18 cellular contexts compared by ENCODE assay signal in the genomic region with DNA sequence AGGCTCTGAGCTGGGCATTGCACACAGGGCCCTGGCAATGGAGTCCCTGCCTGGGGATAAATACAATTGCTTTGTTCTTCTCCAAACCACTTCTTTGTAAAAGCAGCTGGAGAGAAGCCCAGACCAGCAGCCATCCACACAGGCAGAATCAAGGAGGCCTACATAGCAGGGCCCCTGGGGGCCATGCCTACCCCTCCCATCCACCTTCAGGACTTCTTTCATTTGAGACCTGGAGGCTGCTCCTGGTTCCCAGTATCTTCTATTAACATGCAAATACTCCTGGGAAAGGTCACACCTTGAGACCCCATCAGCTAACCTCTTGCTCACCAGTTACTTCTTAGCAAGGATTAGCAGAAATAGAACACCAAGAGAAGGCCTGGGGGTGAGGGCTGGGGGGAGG.
DNase-seq lines count a peak whose midpoint lies in the region; ATAC-seq and TF ChIP-seq lines count a peak whose summit lies in the region.
"Had no signal": no experiment of that assay in that cellular context is flagged by ENCODE, and none has a peak within 500 bp of the region (broad histone marks: within the 10 kb centered on the region; RNA-seq: fewer than 3 reads in every experiment).

No MANE protein-coding gene starts in this region.

- H3K27me3 Mint-ChIP-seq in GM23338 (ENCODE audit: insufficient read depth, low read depth, poor library complexity) = peaks cover 4% of the 10 kb centered on the region
- H3K27me3 Mint-ChIP-seq in neural crest cell (ENCODE audit: low read depth) = no peaks in the 10 kb centered on the region

- DNase-seq in GM23338 (ENCODE audit: low spot score) (peak; percentile 43), NCI-H446 treated with DMSO at 0.1 percent for 48 hours (lab: John Stamatoyannopoulos, UW) (peak; percentile 27), ecto neural progenitor cell (ENCODE audit: low spot score) (peak; percentile 88), neural crest cell (ENCODE audit: low read depth, low spot score) (no peak), dedifferentiated amniotic fluid mesenchymal stem cell (ENCODE audit: extremely low spot score) (no peak), NOMO-1 (lab: John Stamatoyannopoulos, UW; ENCODE audit: unreplicated experiment in 2 of 2) (no peak), hepatic stellate cell (ENCODE audit: low spot score) (no peak)
- DNase-seq: activated gamma-delta T cell treated with Interleukin-2 at 50 U/mL for 16 hours; body of pancreas; Calu3; Kasumi-1; naive thymus-derived CD4-positive, alpha-beta T cell; NCI-H1436 treated with DMSO at 0.1 percent for 48 hours; NCI-H774; T-helper 2 cell had no signal

- peaks cover 38% of the 10 kb centered on the region for H3K4me1 ChIP-seq in GM23338 (ENCODE audit: insufficient read depth)

- H3K4me3 Mint-ChIP-seq in GM23338 (no peak overlapping the region), neural crest cell (peak overlapping the region; percentile 13)
- H3K4me3 Mint-ChIP-seq: naive thymus-derived CD4-positive, alpha-beta T cell had no signal

- H3K4me1 Mint-ChIP-seq in GM23338 (peaks cover 37% of the 10 kb centered on the region), neural crest cell (peaks cover 59% of the 10 kb centered on the region)
- H3K4me1 Mint-ChIP-seq: naive thymus-derived CD4-positive, alpha-beta T cell had no signal

- H3K9me3 Mint-ChIP-seq in GM23338 (no peaks in the 10 kb centered on the region), neural crest cell (no peaks in the 10 kb centered on the region)

- no peak overlapping the region for H3K4me2 ChIP-seq in GM23338
- H3K4me2 ChIP-seq: hepatocyte had no signal

- TF ChIP-seq CTCF in GM23338 (conservative IDR thresholded peaks at IDR 0.05; ENCODE audit: low read depth in 2 of 2) (no peak), neural crest cell (conservative IDR thresholded peaks at IDR 0.05) (no peak)

- no peaks in the 10 kb centered on the region for H3K79me2 ChIP-seq in GM23338 (replicated peaks; ENCODE audit: insufficient read depth)
- H3K79me2 ChIP-seq: hepatocyte had no signal

- H3K4me3 ChIP-seq in GM23338 = no peak overlapping the region
- H3K4me3 ChIP-seq: body of pancreas, hepatocyte had no signal

- H3K36me3 ChIP-seq in GM23338 (ENCODE audit: insufficient read depth) = no peaks in the 10 kb centered on the region

- H3K27me3 ChIP-seq in GM23338 (ENCODE audit: insufficient read depth) = no peaks in the 10 kb centered on the region
- H3K27me3 ChIP-seq: body of pancreas, hepatocyte had no signal

- no peaks in the 10 kb centered on the region for H3K36me3 Mint-ChIP-seq in GM23338 (ENCODE audit: low read depth)
- no peaks in the 10 kb centered on the region for H3K36me3 Mint-ChIP-seq in neural crest cell (ENCODE audit: low read depth)
- H3K36me3 Mint-ChIP-seq: naive thymus-derived CD4-positive, alpha-beta T cell had no signal

- ATAC-seq in GM23338 = peak; percentile 91
- ATAC-seq in GM18907 (IDR thresholded peaks at IDR 0.05; ENCODE audit: unreplicated experiment) = no peak
- ATAC-seq: activated CD4-positive, CD25-positive, alpha-beta regulatory T cell treated with anti-CD3 and anti-CD28 coated beads, Interleukin-2, amount 50 U/mL, for 24 hours; body of pancreas; naive thymus-derived CD4-positive, alpha-beta T cell had no signal

- H3K27ac ChIP-seq in GM23338 (ENCODE audit: low read depth) = no peak overlapping the region
- H3K27ac ChIP-seq: body of pancreas, hepatocyte had no signal

- no peaks in the 10 kb centered on the region for H3F3A ChIP-seq in GM23338 (replicated peaks; ENCODE audit: low read depth)

- no peaks in the 10 kb centered on the region for H4K20me1 ChIP-seq in GM23338 (replicated peaks; ENCODE audit: insufficient read depth)

- 0 out of 2 replicates have a peak, but pooled peaks cover 3% of the 10 kb centered on the region for H3K9me2 ChIP-seq in GM23338 (ENCODE audit: insufficient read depth)

- H2AFZ ChIP-seq in GM23338 = no peak overlapping the region
- H2AFZ ChIP-seq: hepatocyte had no signal

- no peak overlapping the region for H3K27ac Mint-ChIP-seq in GM23338
- H3K27ac Mint-ChIP-seq in neural crest cell (ENCODE audit: unreplicated experiment) = peak overlapping the region; percentile 3
- H3K27ac Mint-ChIP-seq: naive thymus-derived CD4-positive, alpha-beta T cell had no signal

TF ChIP-seq in GM23338, 12 proteins besides CTCF, POLR2A, EP300 and RAD21:
- TF ChIP-seq ZNF114 (CRISPR knock-in tag; IDR thresholded peaks at IDR 0.05) = peak; percentile 77; the same call in 1 of the 2 replicates
- TF ChIP-seq, protein P1, sequence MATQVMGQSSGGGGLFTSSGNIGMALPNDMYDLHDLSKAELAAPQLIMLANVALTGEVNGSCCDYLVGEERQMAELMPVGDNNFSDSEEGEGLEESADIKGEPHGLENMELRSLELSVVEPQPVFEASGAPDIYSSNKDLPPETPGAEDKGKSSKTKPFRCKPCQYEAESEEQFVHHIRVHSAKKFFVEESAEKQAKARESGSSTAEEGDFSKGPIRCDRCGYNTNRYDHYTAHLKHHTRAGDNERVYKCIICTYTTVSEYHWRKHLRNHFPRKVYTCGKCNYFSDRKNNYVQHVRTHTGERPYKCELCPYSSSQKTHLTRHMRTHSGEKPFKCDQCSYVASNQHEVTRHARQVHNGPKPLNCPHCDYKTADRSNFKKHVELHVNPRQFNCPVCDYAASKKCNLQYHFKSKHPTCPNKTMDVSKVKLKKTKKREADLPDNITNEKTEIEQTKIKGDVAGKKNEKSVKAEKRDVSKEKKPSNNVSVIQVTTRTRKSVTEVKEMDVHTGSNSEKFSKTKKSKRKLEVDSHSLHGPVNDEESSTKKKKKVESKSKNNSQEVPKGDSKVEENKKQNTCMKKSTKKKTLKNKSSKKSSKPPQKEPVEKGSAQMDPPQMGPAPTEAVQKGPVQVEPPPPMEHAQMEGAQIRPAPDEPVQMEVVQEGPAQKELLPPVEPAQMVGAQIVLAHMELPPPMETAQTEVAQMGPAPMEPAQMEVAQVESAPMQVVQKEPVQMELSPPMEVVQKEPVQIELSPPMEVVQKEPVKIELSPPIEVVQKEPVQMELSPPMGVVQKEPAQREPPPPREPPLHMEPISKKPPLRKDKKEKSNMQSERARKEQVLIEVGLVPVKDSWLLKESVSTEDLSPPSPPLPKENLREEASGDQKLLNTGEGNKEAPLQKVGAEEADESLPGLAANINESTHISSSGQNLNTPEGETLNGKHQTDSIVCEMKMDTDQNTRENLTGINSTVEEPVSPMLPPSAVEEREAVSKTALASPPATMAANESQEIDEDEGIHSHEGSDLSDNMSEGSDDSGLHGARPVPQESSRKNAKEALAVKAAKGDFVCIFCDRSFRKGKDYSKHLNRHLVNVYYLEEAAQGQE (IDR thresholded peaks at IDR 0.05; ENCODE audit: unreplicated experiment) = no peak
- TF ChIP-seq, protein P2, sequence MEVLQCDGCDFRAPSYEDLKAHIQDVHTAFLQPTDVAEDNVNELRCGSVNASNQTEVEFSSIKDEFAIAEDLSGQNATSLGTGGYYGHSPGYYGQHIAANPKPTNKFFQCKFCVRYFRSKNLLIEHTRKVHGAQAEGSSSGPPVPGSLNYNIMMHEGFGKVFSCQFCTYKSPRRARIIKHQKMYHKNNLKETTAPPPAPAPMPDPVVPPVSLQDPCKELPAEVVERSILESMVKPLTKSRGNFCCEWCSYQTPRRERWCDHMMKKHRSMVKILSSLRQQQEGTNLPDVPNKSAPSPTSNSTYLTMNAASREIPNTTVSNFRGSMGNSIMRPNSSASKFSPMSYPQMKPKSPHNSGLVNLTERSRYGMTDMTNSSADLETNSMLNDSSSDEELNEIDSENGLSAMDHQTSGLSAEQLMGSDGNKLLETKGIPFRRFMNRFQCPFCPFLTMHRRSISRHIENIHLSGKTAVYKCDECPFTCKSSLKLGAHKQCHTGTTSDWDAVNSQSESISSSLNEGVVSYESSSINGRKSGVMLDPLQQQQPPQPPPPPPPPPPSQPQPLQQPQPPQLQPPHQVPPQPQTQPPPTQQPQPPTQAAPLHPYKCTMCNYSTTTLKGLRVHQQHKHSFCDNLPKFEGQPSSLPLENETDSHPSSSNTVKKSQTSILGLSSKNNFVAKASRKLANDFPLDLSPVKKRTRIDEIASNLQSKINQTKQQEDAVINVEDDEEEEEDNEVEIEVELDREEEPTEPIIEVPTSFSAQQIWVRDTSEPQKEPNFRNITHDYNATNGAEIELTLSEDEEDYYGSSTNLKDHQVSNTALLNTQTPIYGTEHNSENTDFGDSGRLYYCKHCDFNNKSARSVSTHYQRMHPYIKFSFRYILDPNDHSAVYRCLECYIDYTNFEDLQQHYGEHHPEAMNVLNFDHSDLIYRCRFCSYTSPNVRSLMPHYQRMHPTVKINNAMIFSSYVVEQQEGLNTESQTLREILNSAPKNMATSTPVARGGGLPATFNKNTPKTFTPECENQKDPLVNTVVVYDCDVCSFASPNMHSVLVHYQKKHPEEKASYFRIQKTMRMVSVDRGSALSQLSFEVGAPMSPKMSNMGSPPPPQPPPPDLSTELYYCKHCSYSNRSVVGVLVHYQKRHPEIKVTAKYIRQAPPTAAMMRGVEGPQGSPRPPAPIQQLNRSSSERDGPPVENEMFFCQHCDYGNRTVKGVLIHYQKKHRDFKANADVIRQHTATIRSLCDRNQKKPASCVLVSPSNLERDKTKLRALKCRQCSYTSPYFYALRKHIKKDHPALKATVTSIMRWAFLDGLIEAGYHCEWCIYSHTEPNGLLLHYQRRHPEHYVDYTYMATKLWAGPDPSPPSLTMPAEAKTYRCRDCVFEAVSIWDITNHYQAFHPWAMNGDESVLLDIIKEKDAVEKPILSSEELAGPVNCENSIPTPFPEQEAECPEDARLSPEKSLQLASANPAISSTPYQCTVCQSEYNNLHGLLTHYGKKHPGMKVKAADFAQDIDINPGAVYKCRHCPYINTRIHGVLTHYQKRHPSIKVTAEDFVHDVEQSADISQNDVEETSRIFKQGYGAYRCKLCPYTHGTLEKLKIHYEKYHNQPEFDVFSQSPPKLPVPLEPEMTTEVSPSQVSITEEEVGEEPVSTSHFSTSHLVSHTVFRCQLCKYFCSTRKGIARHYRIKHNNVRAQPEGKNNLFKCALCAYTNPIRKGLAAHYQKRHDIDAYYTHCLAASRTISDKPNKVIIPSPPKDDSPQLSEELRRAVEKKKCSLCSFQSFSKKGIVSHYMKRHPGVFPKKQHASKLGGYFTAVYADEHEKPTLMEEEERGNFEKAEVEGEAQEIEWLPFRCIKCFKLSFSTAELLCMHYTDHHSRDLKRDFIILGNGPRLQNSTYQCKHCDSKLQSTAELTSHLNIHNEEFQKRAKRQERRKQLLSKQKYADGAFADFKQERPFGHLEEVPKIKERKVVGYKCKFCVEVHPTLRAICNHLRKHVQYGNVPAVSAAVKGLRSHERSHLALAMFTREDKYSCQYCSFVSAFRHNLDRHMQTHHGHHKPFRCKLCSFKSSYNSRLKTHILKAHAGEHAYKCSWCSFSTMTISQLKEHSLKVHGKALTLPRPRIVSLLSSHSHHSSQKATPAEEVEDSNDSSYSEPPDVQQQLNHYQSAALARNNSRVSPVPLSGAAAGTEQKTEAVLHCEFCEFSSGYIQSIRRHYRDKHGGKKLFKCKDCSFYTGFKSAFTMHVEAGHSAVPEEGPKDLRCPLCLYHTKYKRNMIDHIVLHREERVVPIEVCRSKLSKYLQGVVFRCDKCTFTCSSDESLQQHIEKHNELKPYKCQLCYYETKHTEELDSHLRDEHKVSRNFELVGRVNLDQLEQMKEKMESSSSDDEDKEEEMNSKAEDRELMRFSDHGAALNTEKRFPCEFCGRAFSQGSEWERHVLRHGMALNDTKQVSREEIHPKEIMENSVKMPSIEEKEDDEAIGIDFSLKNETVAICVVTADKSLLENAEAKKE (CRISPR knock-in tag; IDR thresholded peaks at IDR 0.05) = peak; percentile 91
TF ChIP-seq in GM23338: peak in this region for 2.

Comparison
In these comparisons a context has a peak if more than half of its experiments do, and no peak if none do; other contexts are left out.
1. DNase-seq: peak in GM23338 (single experiment), NCI-H446 treated with DMSO at 0.1 percent for 48 hours (single experiment) and ecto neural progenitor cell (single experiment); none in neural crest cell (single experiment), dedifferentiated amniotic fluid mesenchymal stem cell (single experiment), NOMO-1 (0 of 2) and hepatic stellate cell (single experiment).